ENCODE assay signal across 1 cellular context in genomic region chr5:131630208-131630962, GRCh38.
A peak's percentile ranks its signal among the peaks of the same experiment; 100 is the strongest.
TF ChIP-seq lines count a peak whose summit lies in the region.

No MANE protein-coding gene starts in this region.

TF ChIP-seq in HepG2, 621 proteins besides CTCF, POLR2A, EP300 and RAD21 (continued from another document and continues in another):
- TF ChIP-seq TIGD3 (CRISPR knock-in tag; IDR thresholded peaks at IDR 0.05; ENCODE audit: borderline replicate concordance) (no peak), NCOA2 (CRISPR knock-in tag; IDR thresholded peaks at IDR 0.05) (peak; percentile 75), TMF1 (CRISPR knock-in tag; IDR thresholded peaks at IDR 0.05; ENCODE audit: low read depth) (no peak), NFIC (IDR thresholded peaks at IDR 0.05; ENCODE audit: low read length) (peak; percentile 63; the same call in 1 of the 2 replicates), RFX5 (IDR thresholded peaks at IDR 0.05; ENCODE audit: low read depth, low read length) (no peak), THRA (CRISPR knock-in tag; IDR thresholded peaks at IDR 0.05; ENCODE audit: borderline replicate concordance) (no peak), TERF1 (CRISPR knock-in tag; IDR thresholded peaks at IDR 0.05) (no peak), KLF13 (CRISPR knock-in tag; IDR thresholded peaks at IDR 0.05) (no peak), ZNF382 (CRISPR knock-in tag; IDR thresholded peaks at IDR 0.05; ENCODE audit: borderline replicate concordance) (no peak), MTF2 (CRISPR knock-in tag; IDR thresholded peaks at IDR 0.05; ENCODE audit: borderline replicate concordance) (no peak), BRD4 (CRISPR knock-in tag; IDR thresholded peaks at IDR 0.05) (no peak), HDAC6 (IDR thresholded peaks at IDR 0.05; ENCODE audit: low read depth, low read length) (no peak), CHD2 (IDR thresholded peaks at IDR 0.05; ENCODE audit: low read depth, low read length) (no peak), ATF7-NPFF (CRISPR knock-in tag; IDR thresholded peaks at IDR 0.05; ENCODE audit: low read depth) (no peak), ONECUT2 (CRISPR knock-in tag; IDR thresholded peaks at IDR 0.05) (no peak), SSRP1 (CRISPR knock-in tag; IDR thresholded peaks at IDR 0.05) (no peak), ZNF501 (CRISPR knock-in tag; IDR thresholded peaks at IDR 0.05) (no peak), ZNF234 (CRISPR knock-in tag; conservative IDR thresholded peaks at IDR 0.05) (no peak), MED1 (CRISPR knock-in tag; IDR thresholded peaks at IDR 0.05) (peak; percentile 54), ZNF124 (CRISPR knock-in tag; IDR thresholded peaks at IDR 0.05) (no peak), ZNF770 (CRISPR knock-in tag; IDR thresholded peaks at IDR 0.05) (no peak), CEBPG (CRISPR knock-in tag; IDR thresholded peaks at IDR 0.05) (peak; percentile 84), ZFP36L1 (CRISPR knock-in tag; IDR thresholded peaks at IDR 0.05) (no peak), ZNF282 (IDR thresholded peaks at IDR 0.05; ENCODE audit: partially characterized antibody) (no peak), CENPX (CRISPR knock-in tag; IDR thresholded peaks at IDR 0.05) (no peak), RORA (CRISPR knock-in tag; IDR thresholded peaks at IDR 0.05) (no peak), EED (CRISPR knock-in tag; IDR thresholded peaks at IDR 0.05) (no peak), ZFP1 (CRISPR knock-in tag; IDR thresholded peaks at IDR 0.05) (no peak; the same call in 1 of the 2 replicates), FOXK2 (IDR thresholded peaks at IDR 0.05) (peak; percentile 56; the same call in 1 of the 2 replicates), ZSCAN12 (CRISPR knock-in tag; IDR thresholded peaks at IDR 0.05) (no peak), ZNF616 (CRISPR knock-in tag; IDR thresholded peaks at IDR 0.05; ENCODE audit: low read depth) (no peak), SKIL (CRISPR knock-in tag; IDR thresholded peaks at IDR 0.05; ENCODE audit: borderline replicate concordance) (peak; percentile 39; the same call in 1 of the 2 replicates), ZNF598 (CRISPR knock-in tag; IDR thresholded peaks at IDR 0.05; ENCODE audit: borderline replicate concordance) (no peak), ZNF546 (CRISPR knock-in tag; conservative IDR thresholded peaks at IDR 0.05) (no peak), CREB3 (CRISPR knock-in tag; IDR thresholded peaks at IDR 0.05) (no peak), ZNF713 (CRISPR knock-in tag; IDR thresholded peaks at IDR 0.05) (no peak), GATA4 (IDR thresholded peaks at IDR 0.05; ENCODE audit: borderline replicate concordance, low read depth) (no peak), HOXA5 (CRISPR knock-in tag; IDR thresholded peaks at IDR 0.05) (no peak), SRF (IDR thresholded peaks at IDR 0.05; ENCODE audit: low read depth, low read length) (no peak), ZBTB49 (CRISPR knock-in tag; IDR thresholded peaks at IDR 0.05; ENCODE audit: borderline replicate concordance) (no peak), ZNF557 (CRISPR knock-in tag; IDR thresholded peaks at IDR 0.05) (no peak), STAT6 (CRISPR knock-in tag; IDR thresholded peaks at IDR 0.05; ENCODE audit: borderline replicate concordance) (no peak), TAF1 (CRISPR knock-in tag; IDR thresholded peaks at IDR 0.05) (no peak), IKZF1 (IDR thresholded peaks at IDR 0.05) (no peak), CEBPB (IDR thresholded peaks at IDR 0.05; ENCODE audit: borderline replicate concordance, low read depth, low read length) (peak; percentile 85), ZNF235 (CRISPR knock-in tag; IDR thresholded peaks at IDR 0.05; ENCODE audit: borderline replicate concordance) (no peak), TP53 (CRISPR knock-in tag; conservative IDR thresholded peaks at IDR 0.05) (no peak), JUNB (CRISPR knock-in tag; IDR thresholded peaks at IDR 0.05; ENCODE audit: borderline replicate concordance) (no peak), ARID5B (CRISPR knock-in tag; IDR thresholded peaks at IDR 0.05) (peak; percentile 88), CAMTA2 (CRISPR knock-in tag; IDR thresholded peaks at IDR 0.05; ENCODE audit: borderline replicate concordance) (no peak), KMT2B (CRISPR knock-in tag; IDR thresholded peaks at IDR 0.05) (no peak), SPEN (CRISPR knock-in tag; IDR thresholded peaks at IDR 0.05; ENCODE audit: low read depth) (no peak), CCDC6 (CRISPR knock-in tag; IDR thresholded peaks at IDR 0.05) (no peak)
